ENCODE assay signal across 17 cellular contexts in genomic region chr3:144912968-144913367, GRCh38.
"Had no signal": no experiment of that assay in that cellular context is flagged by ENCODE, and none has a peak within 500 bp of the region (broad histone marks: within the 10 kb centered on the region; RNA-seq: fewer than 3 reads in every experiment).

No MANE protein-coding gene starts in this region.

- H3K4me1 ChIP-seq: esophagus muscularis mucosa, foreskin keratinocyte, gastroesophageal sphincter, heart left ventricle, left lung, lower lobe of right lung had no signal

- ATAC-seq: foreskin keratinocyte, gastroesophageal sphincter, heart left ventricle, left cardiac atrium, left lung, left ventricle myocardium superior, lower lobe of right lung had no signal

- H3K4me2 ChIP-seq: hepatocyte had no signal

- H2AFZ ChIP-seq: hepatocyte had no signal

- H3K4me3 ChIP-seq: coronary artery, dorsolateral prefrontal cortex, esophagus muscularis mucosa, gastroesophageal sphincter, heart left ventricle, hepatocyte, left lung, lower lobe of right lung had no signal

- H3K9me3 ChIP-seq: esophagus muscularis mucosa, gastroesophageal sphincter, lower lobe of right lung had no signal

- H3K27me3 ChIP-seq: dorsolateral prefrontal cortex, esophagus muscularis mucosa, foreskin keratinocyte, gastroesophageal sphincter, heart left ventricle, hepatocyte, left lung had no signal

- DNase-seq: dermis blood vessel endothelial cell; dorsolateral prefrontal cortex; effector CD4-positive, alpha-beta T cell; effector memory CD4-positive, alpha-beta T cell; foreskin keratinocyte; heart left ventricle; hypothalamus; left cardiac atrium; left ventricle myocardium superior; lower lobe of right lung; mesendoderm; midbrain had no signal

- H3K36me3 ChIP-seq: esophagus muscularis mucosa, gastroesophageal sphincter, heart left ventricle, left lung, lower lobe of right lung had no signal

- H3K27ac ChIP-seq: coronary artery, dorsolateral prefrontal cortex, esophagus muscularis mucosa, foreskin keratinocyte, gastroesophageal sphincter, heart left ventricle, hepatocyte, left lung, lower lobe of right lung had no signal
